24 cellular contexts compared by ENCODE assay signal in the genomic region with DNA sequence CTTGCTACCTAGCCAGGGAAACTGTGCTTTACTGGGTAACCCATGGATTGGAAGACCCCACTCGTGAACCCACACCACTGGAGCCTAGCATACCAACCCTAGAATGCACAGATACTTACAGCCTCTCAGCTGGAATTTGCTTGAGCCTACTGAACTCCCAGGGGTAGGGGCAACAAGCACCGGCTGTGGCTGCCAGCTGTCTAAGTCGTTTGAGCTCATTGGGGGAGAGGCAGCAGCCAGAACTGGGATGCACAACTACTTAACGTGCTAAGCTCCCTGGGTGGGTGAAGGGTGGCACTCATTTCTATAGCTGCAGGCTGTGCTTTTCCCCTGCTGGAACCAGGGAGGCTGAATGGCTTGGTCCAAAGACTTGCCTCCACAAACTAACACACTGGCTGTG.
"Had no signal": no experiment of that assay in that cellular context is flagged by ENCODE, and none has a peak within 500 bp of the region (broad histone marks: within the 10 kb centered on the region; RNA-seq: fewer than 3 reads in every experiment).

No MANE protein-coding gene starts in this region.

- H3K4me2 ChIP-seq: hepatocyte had no signal

- H3K4me1 ChIP-seq: left ventricle myocardium inferior, pancreas, prostate gland, stomach, testis, transverse colon, upper lobe of left lung had no signal

- DNase-seq: islet precursor cell; left ventricle myocardium inferior; midbrain; mucosa of descending colon; naive thymus-derived CD4-positive, alpha-beta T cell; nucleus accumbens; pancreas; retina; right cardiac atrium; stimulated activated CD4-positive, alpha-beta T cell treated with anti-CD3 and anti-CD28 coated beads, Interleukin-12 subunit alpha, Interleukin-12 subunit beta, amount 100 ng/mL, for 4 hours; stimulated activated CD4-positive, alpha-beta T cell treated with anti-CD3 and anti-CD28 coated beads, Interleukin-15, amount 100 ng/mL, for 24 hours; stimulated activated CD4-positive, alpha-beta T cell treated with anti-CD3 and anti-CD28 coated beads, Interleukin-2, amount 100 ng/mL, for 24 hours; stimulated activated CD4-positive, alpha-beta T cell treated with anti-CD3 and anti-CD28 coated beads, Interleukin-4, amount 100 ng/mL, for 1 hour; stimulated activated naive B cell treated with anti-CD40 and anti-IgM and Interleukin-4, amounts not matched to agents 10 μg/mL and 1 μg/mL and 100 μg/mL, for 72 hours; stimulated activated naive CD8-positive, alpha-beta T cell treated with anti-CD3 and anti-CD28 coated beads, Interleukin-15, Interleukin-2, amounts not matched to agents 100 U/mL and 50 U/mL, for 24 hours; stomach; testis; thyroid gland; transverse colon; upper lobe of left lung had no signal

- H3K27ac ChIP-seq: hepatocyte, left ventricle myocardium inferior, pancreas, prostate gland, skin epidermis, stomach, testis, thyroid gland, transverse colon, upper lobe of left lung had no signal

- H3K4me3 ChIP-seq: hepatocyte, left ventricle myocardium inferior, lung, mucosa of descending colon, pancreas, prostate gland, skin epidermis, stomach, testis, thyroid gland, transverse colon, upper lobe of left lung had no signal

- H2AFZ ChIP-seq: hepatocyte had no signal

- H3K27me3 ChIP-seq: hepatocyte, pancreas, stomach, testis, thyroid gland, transverse colon, upper lobe of left lung had no signal

- H3K9me3 ChIP-seq: pancreas, prostate gland, testis, thyroid gland had no signal

- H3K36me3 ChIP-seq: left ventricle myocardium inferior, pancreas, prostate gland, stomach, thyroid gland, transverse colon, upper lobe of left lung had no signal
